ENCODE assay signal across 10 cellular contexts in the genomic region with DNA sequence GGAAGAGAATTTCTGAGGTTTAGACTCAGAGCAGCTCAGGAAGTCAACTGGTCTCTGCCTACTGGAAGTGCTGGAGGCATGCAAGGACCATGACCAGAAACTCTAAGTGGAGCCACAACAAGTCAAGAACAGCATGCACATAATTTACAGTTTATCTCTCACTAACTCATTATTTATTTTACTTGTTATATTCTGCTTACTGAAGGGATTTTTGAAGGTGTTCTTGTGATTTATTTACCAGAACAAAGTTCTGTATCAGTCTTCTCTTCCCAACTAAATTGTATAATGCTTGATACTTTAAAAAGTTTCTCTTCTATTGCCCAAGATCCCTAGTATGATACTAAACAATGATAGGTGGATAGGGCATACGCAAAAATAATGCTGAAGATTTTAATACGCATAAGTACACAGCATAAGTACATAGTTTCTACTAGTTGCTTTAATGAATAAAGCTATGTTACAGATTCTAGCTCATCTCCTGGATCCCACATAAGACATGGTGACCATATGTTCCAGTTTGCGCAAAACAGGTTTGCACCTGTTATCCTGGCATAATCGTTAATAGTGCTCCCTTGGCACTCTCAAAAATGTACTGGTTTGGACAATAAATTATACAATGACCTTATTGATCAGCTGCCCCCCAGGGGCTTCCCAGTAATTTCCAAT. TPM values are rescaled to one million over a fixed set of nuclear protein-coding genes. Genes with fewer than 3 reads are reported as not detected.
A peak's percentile ranks its signal among the peaks of the same experiment; 100 is the strongest.
DNase-seq lines count a peak whose midpoint lies in the region; ATAC-seq, FAIRE-seq and TF ChIP-seq lines count a peak whose summit lies in the region.
"Had no signal": no experiment of that assay in that cellular context is flagged by ENCODE, and none has a peak within 500 bp of the region (broad histone marks: within the 10 kb centered on the region; RNA-seq: fewer than 3 reads in every experiment).

No MANE protein-coding gene starts in this region.

- FAIRE-seq in A549 (lab: Jason Lieb, UNC), result no peak

- H2BK120ac ChIP-seq in IMR-90 (ENCODE audit: low read depth, low read length), result no peak overlapping the region

- no peak overlapping the region for H3K9ac ChIP-seq in IMR-90 (ENCODE audit: low read depth, low read length)

- no peak for TF ChIP-seq POLR2A in A549 (IDR thresholded peaks at IDR 0.05; ENCODE audit: low read length)
- TF ChIP-seq POLR2A in IMR-90 (IDR thresholded peaks at IDR 0.05; ENCODE audit: low read depth, low read length), result no peak

- H3K18ac ChIP-seq in IMR-90 (ENCODE audit: low read depth, low read length), result no peak overlapping the region

- H3K56ac ChIP-seq in IMR-90 (ENCODE audit: extremely low read depth, insufficient read depth, low read length), result no peak overlapping the region

- H3K4me1 ChIP-seq in A549, result no peaks in the 10 kb centered on the region
- no peaks in the 10 kb centered on the region for H3K4me1 ChIP-seq in IMR-90 (ENCODE audit: control insufficient read depth, insufficient read depth, low read length)
- no peaks in the 10 kb centered on the region for H3K4me1 ChIP-seq in RWPE2 (ENCODE audit: insufficient read depth, poor library complexity, severe bottlenecking)
- no peaks in the 10 kb centered on the region for H3K4me1 ChIP-seq in heart right ventricle
- H3K4me1 ChIP-seq: Caco-2 had no signal

- H2BK20ac ChIP-seq in IMR-90 (ENCODE audit: low read depth, low read length), result no peak overlapping the region

- H3K23ac ChIP-seq in IMR-90 (ENCODE audit: low read depth, low read length), result no peak overlapping the region

- dilution Hi-C loops in IMR-90 (cut with HindIII; ENCODE audit: low sequenced_read_pairs, unreplicated experiment), result no loop called here

- intact Hi-C loops in IMR-90 (cut with micrococcal nuclease) (loop anchor here (5.0 kb wide), 5 partner anchors 69 to 549 kb away; no protein-coding TSS in a partner anchor), cardiac septum (cut with DNase I) (loop anchor here (5.0 kb wide), 3 partner anchors 69 to 219 kb away; no protein-coding TSS in a partner anchor), heart right ventricle (cut with DNase I) (loop anchor here in 9 of 10 donors (2.0 to 10.0 kb wide), 6 partner anchors 69 to 219 kb away; no protein-coding TSS in a partner anchor)

- H2BK5ac ChIP-seq in IMR-90 (ENCODE audit: low read depth, low read length, poor library complexity, severe bottlenecking), result no peak overlapping the region

- H3K36me3 ChIP-seq in IMR-90 (ENCODE audit: control insufficient read depth, insufficient read depth, low read length), result no peaks in the 10 kb centered on the region
- H3K36me3 ChIP-seq in RWPE2 (ENCODE audit: low read depth), result no peaks in the 10 kb centered on the region
- no peaks in the 10 kb centered on the region for H3K36me3 ChIP-seq in heart right ventricle

- no peaks in the 10 kb centered on the region for H4K20me1 ChIP-seq in IMR-90 (ENCODE audit: insufficient read depth, low read length)

- no peak overlapping the region for H3K4me2 ChIP-seq in A549
- H3K4me2 ChIP-seq in IMR-90 (ENCODE audit: low read depth, low read length), result no peak overlapping the region
- H3K4me2 ChIP-seq: PC-9 had no signal

- H3K9me3 ChIP-seq in A549 (no peaks in the 10 kb centered on the region), IMR-90 (ENCODE audit: control insufficient read depth, insufficient read depth, low read length) (no peaks in the 10 kb centered on the region), RWPE2 (ENCODE audit: severe bottlenecking) (no peaks in the 10 kb centered on the region), heart right ventricle (no peaks in the 10 kb centered on the region)
- H3K9me3 ChIP-seq: Caco-2 had no signal

- H3K27ac ChIP-seq in A549, result no peak overlapping the region
- H3K27ac ChIP-seq in IMR-90 (ENCODE audit: insufficient read depth, low read length), result no peak overlapping the region
- no peak overlapping the region for H3K27ac ChIP-seq in RWPE2 (ENCODE audit: poor library complexity, severe bottlenecking)
- no peak overlapping the region for H3K27ac ChIP-seq in heart right ventricle
- H3K27ac ChIP-seq: PC-9 had no signal

- H2BK15ac ChIP-seq in IMR-90 (ENCODE audit: low read depth, low read length), result no peak overlapping the region

- TF ChIP-seq CTCF in A549 (IDR thresholded peaks at IDR 0.05), result no peak
- TF ChIP-seq CTCF in IMR-90 (conservative IDR thresholded peaks at IDR 0.05; ENCODE audit: low read depth, low read length), result no peak
- no peak for TF ChIP-seq CTCF in RWPE2 (IDR thresholded peaks at IDR 0.05; ENCODE audit: poor library complexity, severe bottlenecking)
- no peak for TF ChIP-seq CTCF in heart right ventricle (IDR thresholded peaks at IDR 0.05)

- ATAC-seq in A549 (peak in 1 of 2 experiments; percentile 33; a peak in 3 of 6 replicates), IMR-90 (ENCODE audit: low read depth) (no peak), RWPE2 (ENCODE audit: low read depth) (peak; percentile 25; the same call in 2 of the 3 replicates), GM18498 (IDR thresholded peaks at IDR 0.05; ENCODE audit: unreplicated experiment) (no peak), heart right ventricle (no peak)

- POLR2A ChIA-PET in A549 (lab: Yijun Ruan, JAX) (interaction anchor here (1.0 to 2.2 kb wide), 4 partner anchors 68 to 386 kb away, joined by 3 to 7 read pairs (median 6); a partner anchor contains a TSS), IMR-90 (lab: Charles Lee; ENCODE audit: unreplicated experiment) (interaction anchor here (0.6 to 1.0 kb wide), 2 partner anchors 68 to 283 kb away, joined by 3 to 6 read pairs; no protein-coding TSS in a partner anchor)

- no peak overlapping the region for H4K5ac ChIP-seq in IMR-90 (ENCODE audit: low read depth, low read length)

- BruUV-seq in IMR-90 (replicated peaks; lab: Mats Ljungman, UMichigan), result no TSS peak

- 92% methylated on average over 4 of the region's 4 CpGs for WGBS in A549 (ENCODE audit: missing lambda C conversion rate)
- no CpG with 5 or more reads among the region's 4 CpGs for WGBS in IMR-90 (ENCODE audit: extremely low coverage in 2 of 2, insufficient read length in 1 of 2), 2 experiments
- WGBS in heart right ventricle, 2 donors, result 87 to 93% methylated on average over 4 of the region's 4 CpGs

- in situ Hi-C loops in IMR-90 (cut with MboI; ENCODE audit: low sequenced_read_pairs), result loop anchor here (10.0 kb wide), 1 partner anchor 537 kb away; no protein-coding TSS in a partner anchor

- no peak for TF ChIP-seq RAD21 in A549 (conservative IDR thresholded peaks at IDR 0.05 in 1 of 2, IDR thresholded peaks at IDR 0.05 in 1 of 2)
- TF ChIP-seq RAD21 in IMR-90 (IDR thresholded peaks at IDR 0.05; ENCODE audit: low read length), result no peak

- no peak overlapping the region for H3K4ac ChIP-seq in IMR-90 (ENCODE audit: low read depth, low read length)

- no peaks in the 10 kb centered on the region for H3K9me1 ChIP-seq in IMR-90 (ENCODE audit: insufficient read depth, low read length)

- H3K14ac ChIP-seq in IMR-90 (replicated peaks; ENCODE audit: low read depth, low read length), result no peak overlapping the region

- no peak overlapping the region for H2AK9ac ChIP-seq in IMR-90 (replicated peaks; ENCODE audit: low read depth, low read length, poor library complexity)

- CTCF ChIA-PET in A549 (lab: Yijun Ruan, JAX), result interaction anchor here (0.6 to 8.7 kb wide), 78 partner anchors 11 to 554 kb away, joined by 3 to 250 read pairs (median 5); a partner anchor contains a TSS
- CTCF ChIA-PET in IMR-90 (lab: Yijun Ruan, JAX), result interaction anchor here (0.6 to 4.2 kb wide), 19 partner anchors 9 to 354 kb away, joined by 3 to 31 read pairs (median 4); no protein-coding TSS in a partner anchor

- H3K27me3 ChIP-seq in IMR-90 (ENCODE audit: control insufficient read depth, insufficient read depth, low read length) (peaks cover 16% of the 10 kb centered on the region), RWPE2 (ENCODE audit: insufficient read depth, poor library complexity, severe bottlenecking) (peaks cover 9% of the 10 kb centered on the region), heart right ventricle (peaks cover 0 to 29% (median 5%) of the 10 kb centered on the region in 7 donors)

- H4K91ac ChIP-seq in IMR-90 (ENCODE audit: insufficient read depth, low read depth, low read length), result no peak overlapping the region

- no peak overlapping the region for H2AK5ac ChIP-seq in IMR-90 (ENCODE audit: low read depth, low read length)

- H3K4me3 ChIP-seq in A549 (no peak overlapping the region), IMR-90 (ENCODE audit: insufficient read depth, low read depth, low read length) (no peak overlapping the region), RWPE2 (ENCODE audit: severe bottlenecking) (no peak overlapping the region), heart right ventricle (no peak overlapping the region)
- H3K4me3 ChIP-seq: GM12878, PC-9 had no signal

- TF ChIP-seq EP300 in A549 (IDR thresholded peaks at IDR 0.05), result no peak

- H3K79me1 ChIP-seq in IMR-90 (ENCODE audit: low read depth in 1 of 2, low read length in 2 of 2), result no peaks in the 10 kb centered on the region

- H2AFZ ChIP-seq in IMR-90 (replicated peaks; ENCODE audit: low read length, poor library complexity), result no peak overlapping the region
- H2AFZ ChIP-seq: PC-9 had no signal

- DNase-seq in A549 (ENCODE audit: low read depth in 1 of 2, low spot score in 1 of 2) (no peak), IMR-90 (no peak), RWPE2 (ENCODE audit: low spot score) (no peak), cardiac septum (ENCODE audit: low spot score) (no peak), heart right ventricle (no peak)
- DNase-seq: NK-92 treated with Interleukin-12 subunit alpha and Interleukin-12 subunit beta, amount 100 ng/mL, for 24 hours had no signal

- no peak overlapping the region for H4K8ac ChIP-seq in IMR-90 (ENCODE audit: low read depth in 2 of 2, low read length in 2 of 2)

RNA-seq across cellular contexts. Expression of a gene that starts 11.6 kb away (rescaled TPM):
- polyA plus RNA-seq in A549 (2011; rRNA removed), result 0.24 and 0.27 TPM in 2 replicates
- polyA plus RNA-seq in A549 (2012; cell fraction: cytosol; rRNA removed), result 0.26 and 0.33 TPM in 2 replicates
- 0.70 and 0.91 TPM in 2 replicates for polyA plus RNA-seq in A549 (2012; cell fraction: nucleus; rRNA removed)
- 1.4 to 2.1 TPM (median 1.9 TPM) in 3 replicates for polyA plus RNA-seq in A549 (2017; fragmentation: RNase III; extraction: RNeasy Plus Mini Kit Qiagen cat#74134 plus additional on column Dnase treatment)
- 0.17 and 1.2 TPM in 2 replicates for polyA minus RNA-seq in A549 (2011; rRNA and poly(A)+ RNA removed)
- total RNA-seq in IMR-90 (2012; rRNA removed), result under 0.01 TPM in 2 replicates
- 0.03 and 0.07 TPM in 2 replicates for polyA plus RNA-seq in IMR-90 (2012; rRNA removed)
- polyA plus RNA-seq in IMR-90 (2012; cell fraction: cytosol; rRNA removed), result 0.01 and 0.03 TPM in 2 replicates
- 0.05 and 0.10 TPM in 2 replicates for polyA plus RNA-seq in IMR-90 (2012; cell fraction: nucleus; rRNA removed; ENCODE audit: low replicate concordance)
- 113 TPM for total RNA-seq in cardiac septum
- 100 to 1,000 TPM in 2 of 10 donors, 10 to 100 TPM in 8; 81.8 to 114 (median 94.8) TPM for total RNA-seq in heart right ventricle
- 10 to 100 TPM; 24.0 to 64.7 TPM for polyA plus RNA-seq in heart right ventricle

RNA-seq across cellular contexts. Expression of a gene that starts 22.9 kb away (rescaled TPM):
- 115 and 153 TPM in 2 replicates for polyA plus RNA-seq in A549 (2011; rRNA removed)
- 55.8 and 84.0 TPM in 2 replicates for polyA plus RNA-seq in A549 (2012; cell fraction: cytosol; rRNA removed)
- 20.0 and 40.9 TPM in 2 replicates for polyA plus RNA-seq in A549 (2012; cell fraction: nucleus; rRNA removed)
- 150 to 151 TPM (median 151 TPM) in 3 replicates for polyA plus RNA-seq in A549 (2017; fragmentation: RNase III; extraction: RNeasy Plus Mini Kit Qiagen cat#74134 plus additional on column Dnase treatment)
- polyA minus RNA-seq in A549 (2011; rRNA and poly(A)+ RNA removed), result 26.9 and 35.6 TPM in 2 replicates
- 38.0 and 51.9 TPM in 2 replicates for total RNA-seq in IMR-90 (2012; rRNA removed)
- 65.1 and 69.5 TPM in 2 replicates for polyA plus RNA-seq in IMR-90 (2012; rRNA removed)
- polyA plus RNA-seq in IMR-90 (2012; cell fraction: cytosol; rRNA removed), result 7.7 and 33.2 TPM in 2 replicates
- 2.5 and 15.1 TPM in 2 replicates for polyA plus RNA-seq in IMR-90 (2012; cell fraction: nucleus; rRNA removed; ENCODE audit: low replicate concordance)
- total RNA-seq in cardiac septum, result 82.6 TPM
- total RNA-seq in heart right ventricle, result 10 to 100 TPM; 59.2 to 98.8 (median 76.3) TPM
- polyA plus RNA-seq in heart right ventricle, result 10 to 100 TPM; 46.2 to 49.4 TPM

RNA-seq across cellular contexts. Expression of a gene that starts 51.2 kb away (rescaled TPM):
- polyA plus RNA-seq in A549 (2011; rRNA removed) (876 and 1,354 TPM in 2 replicates), A549 (2017; fragmentation: RNase III; extraction: RNeasy Plus Mini Kit Qiagen cat#74134 plus additional on column Dnase treatment) (302 to 394 TPM (median 382 TPM) in 3 replicates), IMR-90 (2012; rRNA removed) (not detected in 2 replicates), heart right ventricle (not detected)
- polyA plus RNA-seq in A549 (2012; cell fraction: cytosol; rRNA removed), result 542 and 601 TPM in 2 replicates
- 223 and 234 TPM in 2 replicates for polyA plus RNA-seq in A549 (2012; cell fraction: nucleus; rRNA removed)
- 405 and 632 TPM in 2 replicates for polyA minus RNA-seq in A549 (2011; rRNA and poly(A)+ RNA removed)
- total RNA-seq in IMR-90 (2012; rRNA removed) (not detected in 2 replicates), cardiac septum (not detected), heart right ventricle (not detected)
- polyA plus RNA-seq in IMR-90 (2012; cell fraction: cytosol; rRNA removed), result not detected in 2 replicates
- polyA plus RNA-seq in IMR-90 (2012; cell fraction: nucleus; rRNA removed; ENCODE audit: low replicate concordance), result 0.30 TPM in 1 of 2 replicates, not detected in the other
- total RNA-seq: GM12878 had no signal
- polyA plus RNA-seq: GM12878 had no signal

Comparison
In these comparisons a context has a peak if more than half of its experiments do, and no peak if none do; other contexts are left out.
1. RNA of a gene that starts 11.6 kb away (total RNA-seq): 113 TPM in cardiac septum (single experiment) and 81.8 to 114 TPM in heart right ventricle; under 0.01 TPM in IMR-90; every median in the first group is over 10 times any median in the second.